ENCODE assay signal across 9 cellular contexts in genomic region chr13:111183959-111184684, GRCh38.
DNase-seq lines count a peak whose midpoint lies in the region; ATAC-seq lines count a peak whose summit lies in the region.
"Had no signal": no experiment of that assay in that cellular context is flagged by ENCODE, and none has a peak within 500 bp of the region (broad histone marks: within the 10 kb centered on the region; RNA-seq: fewer than 3 reads in every experiment).

No MANE protein-coding gene starts in this region.

- H3K27me3 Mint-ChIP-seq in activated T-cell treated with anti-CD3 and anti-CD28 coated beads, Interleukin-2, amount 50 U/mL, for 4 hours (ENCODE audit: low read depth) = no peaks in the 10 kb centered on the region

- in situ Hi-C loops in ACHN (cut with HindIII; ENCODE audit: low pct_ligation_motif_present, low pct_unique_long_range_greater_than_20kb, low sequenced_read_pairs) = no loop called here

- no peaks in the 10 kb centered on the region for H3K9me3 Mint-ChIP-seq in activated T-cell treated with anti-CD3 and anti-CD28 coated beads, Interleukin-2, amount 50 U/mL, for 4 hours

- H3K27me3 ChIP-seq in BLaER1 = no peaks in the 10 kb centered on the region
- H3K27me3 ChIP-seq: upper lobe of right lung had no signal

- peaks cover 93% of the 10 kb centered on the region for H3K4me1 ChIP-seq in BLaER1

- no peaks in the 10 kb centered on the region for H3K9me3 ChIP-seq in BLaER1
- H3K9me3 ChIP-seq: upper lobe of right lung had no signal

- H3K36me3 ChIP-seq in BLaER1 = peaks cover 10% of the 10 kb centered on the region; the same call in 1 of the 2 replicates
- H3K36me3 ChIP-seq: upper lobe of right lung had no signal

- H3K27ac ChIP-seq in BLaER1 = peak overlapping the region; percentile 97

- H4K20me1 ChIP-seq in BLaER1 = peaks cover 24% of the 10 kb centered on the region

- ATAC-seq in GM21526 (IDR thresholded peaks at IDR 0.05; ENCODE audit: low FRiP score, unreplicated experiment) (peak; percentile 0), GM21723 (IDR thresholded peaks at IDR 0.05; ENCODE audit: unreplicated experiment) (no peak), GM21529 (IDR thresholded peaks at IDR 0.05; ENCODE audit: unreplicated experiment) (no peak)
- peak in 1 of 2 donors; percentile 8 for ATAC-seq in activated T-cell treated with anti-CD3 and anti-CD28 coated beads, Interleukin-2, amount 50 U/mL, for 4 hours

- peak overlapping the region; percentile 86 for H3K9ac ChIP-seq in BLaER1

- H3K36me3 Mint-ChIP-seq in activated T-cell treated with anti-CD3 and anti-CD28 coated beads, Interleukin-2, amount 50 U/mL, for 4 hours (ENCODE audit: insufficient read depth) = peaks cover 12% of the 10 kb centered on the region

- DNase-seq in activated T-cell treated with anti-CD3 and anti-CD28 coated beads, Interleukin-2, amount 50 U/mL, for 4 hours = no peak
- DNase-seq in medulla oblongata (ENCODE audit: extremely low spot score) (peak; percentile 66), NCI-H2081 treated with DMSO at 0.1 percent for 48 hours (lab: John Stamatoyannopoulos, UW) (no peak), ACHN (no peak)
- DNase-seq: upper lobe of right lung had no signal

- peak overlapping the region; percentile 54 for H3K4me3 ChIP-seq in BLaER1
- H3K4me3 ChIP-seq: upper lobe of right lung had no signal

- H3K4me2 ChIP-seq in BLaER1 = peak overlapping the region; percentile 99

- peak overlapping the region; percentile 67 for H3K4me3 Mint-ChIP-seq in activated T-cell treated with anti-CD3 and anti-CD28 coated beads, Interleukin-2, amount 50 U/mL, for 4 hours

- peaks cover 97% of the 10 kb centered on the region for H3K4me1 Mint-ChIP-seq in activated T-cell treated with anti-CD3 and anti-CD28 coated beads, Interleukin-2, amount 50 U/mL, for 4 hours (ENCODE audit: low read depth)
